ENCODE assay signal across 8 cellular contexts in genomic region chr4:121869841-121870822, GRCh38. TPM values are rescaled to one million over a fixed set of nuclear protein-coding genes. Genes with fewer than 3 reads are reported as not detected.
DNase-seq lines count a peak whose midpoint lies in the region; ATAC-seq and TF ChIP-seq lines count a peak whose summit lies in the region.

A gene with protein sequence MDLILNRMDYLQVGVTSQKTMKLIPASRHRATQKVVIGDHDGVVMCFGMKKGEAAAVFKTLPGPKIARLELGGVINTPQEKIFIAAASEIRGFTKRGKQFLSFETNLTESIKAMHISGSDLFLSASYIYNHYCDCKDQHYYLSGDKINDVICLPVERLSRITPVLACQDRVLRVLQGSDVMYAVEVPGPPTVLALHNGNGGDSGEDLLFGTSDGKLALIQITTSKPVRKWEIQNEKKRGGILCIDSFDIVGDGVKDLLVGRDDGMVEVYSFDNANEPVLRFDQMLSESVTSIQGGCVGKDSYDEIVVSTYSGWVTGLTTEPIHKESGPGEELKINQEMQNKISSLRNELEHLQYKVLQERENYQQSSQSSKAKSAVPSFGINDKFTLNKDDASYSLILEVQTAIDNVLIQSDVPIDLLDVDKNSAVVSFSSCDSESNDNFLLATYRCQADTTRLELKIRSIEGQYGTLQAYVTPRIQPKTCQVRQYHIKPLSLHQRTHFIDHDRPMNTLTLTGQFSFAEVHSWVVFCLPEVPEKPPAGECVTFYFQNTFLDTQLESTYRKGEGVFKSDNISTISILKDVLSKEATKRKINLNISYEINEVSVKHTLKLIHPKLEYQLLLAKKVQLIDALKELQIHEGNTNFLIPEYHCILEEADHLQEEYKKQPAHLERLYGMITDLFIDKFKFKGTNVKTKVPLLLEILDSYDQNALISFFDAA (minus strand): TSS chr4:121870474. CDS start chr4:121870313, 161 bp downstream.

- H3K4me1 ChIP-seq in left lung: peaks cover 5 to 16% of the 10 kb centered on the region in 2 donors

- TF ChIP-seq CTCF in C4-2B (conservative IDR thresholded peaks at IDR 0.05): no peak
- no peak for TF ChIP-seq CTCF in left lung (IDR thresholded peaks at IDR 0.05)

- H3K27ac ChIP-seq in C4-2B: peak within 1 kb of the TSS; percentile 72
- peak within 1 kb of the TSS; percentile 86 to 90 for H3K27ac ChIP-seq in left lung

- intact Hi-C loops in left lung (cut with DNase I): no loop called here

- ATAC-seq in GM19395 (IDR thresholded peaks at IDR 0.05; ENCODE audit: unreplicated experiment) (peak; percentile 99), HG03565 (IDR thresholded peaks at IDR 0.05; ENCODE audit: unreplicated experiment) (peak; percentile 98), left lung (peak; percentile 99)

- H3K36me3 ChIP-seq in left lung: peaks cover 0 to 9% of the 10 kb centered on the region in 2 donors

- DNase-seq in NCI-H82 (lab: John Stamatoyannopoulos, UW) (peak; percentile 98), dermis blood vessel endothelial cell (peak; percentile 98), left lung (peak; percentile 99)
- peak; percentile 99 for DNase-seq in activated CD4-positive, alpha-beta T cell treated with anti-CD3 and anti-CD28 coated beads, Interleukin-2, amount 50 U/mL, for 48 hours
- peak; percentile 95 to 96 for DNase-seq in stimulated activated CD4-positive, alpha-beta T cell treated with anti-CD3 and anti-CD28 coated beads, Interleukin-2, amount 100 ng/mL, for 48 hours

- no peaks in the 10 kb centered on the region for H3K27me3 ChIP-seq in left lung

- no peaks in the 10 kb centered on the region for H3K9me3 ChIP-seq in left lung

- peak within 1 kb of the TSS; percentile 83 to 88 for H3K4me3 ChIP-seq in left lung

RNA-seq across cellular contexts. Expression of the gene that starts here (rescaled TPM):
- 15.7 and 15.8 TPM in 2 replicates for total RNA-seq in dermis blood vessel endothelial cell
- 10 to 100 TPM; 12.5 to 17.4 TPM for total RNA-seq in left lung

Comparison
In these comparisons a context has a peak if more than half of its experiments do, and no peak if none do; other contexts are left out.
1. Peak in every context shown above with its lines: DNase-seq, ATAC-seq, H3K4me3 ChIP-seq and H3K27ac ChIP-seq.